Comparison of ENCODE assay signal across 19 cellular contexts in the genomic region with DNA sequence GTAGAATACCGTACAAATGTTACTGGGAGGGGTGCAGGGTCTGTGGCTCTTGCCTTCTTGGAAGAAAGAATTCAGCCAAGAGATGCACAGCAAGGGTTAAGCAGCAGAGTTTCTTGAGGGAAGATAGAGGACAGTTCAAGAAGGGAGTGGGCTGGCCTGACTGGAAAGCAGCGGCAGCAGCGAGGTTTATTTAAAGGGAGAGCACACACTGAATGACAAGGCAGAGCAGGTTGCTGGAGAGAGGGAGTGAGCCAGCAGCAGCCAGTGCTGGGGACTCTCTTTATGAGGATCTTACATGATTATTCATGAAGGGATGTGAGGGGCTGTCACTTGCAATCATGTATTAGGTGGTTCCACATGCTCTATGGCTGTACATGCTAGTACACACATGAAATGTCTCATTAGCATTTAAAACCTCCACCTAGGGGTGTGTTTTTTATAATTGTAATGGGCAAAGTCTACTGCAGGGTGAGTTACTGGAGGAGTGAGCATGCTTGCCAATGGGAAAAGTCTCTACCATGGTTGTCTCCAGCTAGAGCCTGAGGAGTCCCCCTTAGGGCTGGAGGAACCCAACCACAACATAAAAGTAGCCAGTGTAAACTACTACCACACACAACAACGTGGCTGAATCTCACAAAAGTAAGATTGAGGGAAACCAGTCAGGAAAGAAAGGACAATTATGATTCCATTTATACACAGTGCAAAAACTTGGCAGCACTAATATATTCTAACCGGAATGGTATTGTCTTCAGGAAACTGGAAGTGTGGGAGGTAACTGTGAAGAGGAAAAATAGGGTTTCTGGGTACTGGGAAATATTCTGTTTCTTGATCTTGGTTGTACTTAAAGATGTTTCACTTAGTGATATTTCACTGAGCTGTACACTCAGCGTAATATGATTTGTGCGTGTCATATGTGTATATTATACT.
DNase-seq lines count a peak whose midpoint lies in the region; ATAC-seq and TF ChIP-seq lines count a peak whose summit lies in the region.
"Had no signal": no experiment of that assay in that cellular context is flagged by ENCODE, and none has a peak within 500 bp of the region (broad histone marks: within the 10 kb centered on the region; RNA-seq: fewer than 3 reads in every experiment).

No MANE protein-coding gene starts in this region.

- no TSS peak for BruUV-seq in MCF 10A (replicated peaks; lab: Mats Ljungman, UMichigan)

- H3K36me3 ChIP-seq in breast epithelium (no peaks in the 10 kb centered on the region), mucosa of descending colon (ENCODE audit: low read depth) (no peaks in the 10 kb centered on the region)
- H3K36me3 ChIP-seq: BLaER1 treated with 17β-estradiol and CSF1 and Interleukin-3, amounts not matched to agents 10 nM and 100 nM had no signal

- H3K9me3 ChIP-seq in breast epithelium (no peaks in the 10 kb centered on the region), mucosa of descending colon (no peaks in the 10 kb centered on the region)

- no peaks in the 10 kb centered on the region for H3K4me1 ChIP-seq in breast epithelium
- H3K4me1 ChIP-seq in foreskin keratinocyte = no peaks in the 10 kb centered on the region
- H3K4me1 ChIP-seq in mucosa of descending colon (ENCODE audit: low read depth) = peaks cover 4% of the 10 kb centered on the region
- H3K4me1 ChIP-seq: BLaER1 treated with 17β-estradiol and CSF1 and Interleukin-3, amounts not matched to agents 10 nM and 100 nM had no signal

- no peak overlapping the region for H3K27ac Mint-ChIP-seq in MCF 10A (ENCODE audit: low read depth, unreplicated experiment)
- H3K27ac Mint-ChIP-seq: CD8-positive, alpha-beta memory T cell; IgD-negative memory B cell had no signal

- TF ChIP-seq CTCF in MCF 10A (IDR thresholded peaks at IDR 0.05; ENCODE audit: unreplicated experiment) (no peak), breast epithelium (IDR thresholded peaks at IDR 0.05) (no peak), foreskin keratinocyte (conservative IDR thresholded peaks at IDR 0.05) (no peak), mucosa of descending colon (IDR thresholded peaks at IDR 0.05) (no peak)

- POLR2A ChIA-PET in MCF 10A (lab: Yijun Ruan, JAX) = interaction anchor here (0.9 to 1.1 kb wide), 2 partner anchors 8 to 65 kb away, joined by 4 to 5 read pairs; no protein-coding TSS in a partner anchor

- H3K27me3 ChIP-seq in breast epithelium (no peaks in the 10 kb centered on the region), foreskin keratinocyte (peaks cover 11% of the 10 kb centered on the region)
- H3K27me3 ChIP-seq: BLaER1 treated with 17β-estradiol and CSF1 and Interleukin-3, amounts not matched to agents 10 nM and 100 nM had no signal

- no peak overlapping the region for H3K4me3 Mint-ChIP-seq in MCF 10A (ENCODE audit: unreplicated experiment)
- H3K4me3 Mint-ChIP-seq: CD8-positive, alpha-beta memory T cell; IgD-negative memory B cell had no signal

- H3K4me1 Mint-ChIP-seq in MCF 10A (ENCODE audit: insufficient read depth, unreplicated experiment) = no peaks in the 10 kb centered on the region
- H3K4me1 Mint-ChIP-seq: CD8-positive, alpha-beta memory T cell; IgD-negative memory B cell had no signal

- H3K27ac ChIP-seq in breast epithelium (no peak overlapping the region), foreskin keratinocyte (no peak overlapping the region)
- H3K27ac ChIP-seq: BLaER1 treated with 17β-estradiol and CSF1 and Interleukin-3, amounts not matched to agents 10 nM and 100 nM; HL-60 had no signal

- TF ChIP-seq POLR2A in breast epithelium (IDR thresholded peaks at IDR 0.05) = no peak

- H3K27me3 Mint-ChIP-seq in MCF 10A (ENCODE audit: insufficient read depth, unreplicated experiment) = no peaks in the 10 kb centered on the region

- peak; percentile 18 for DNase-seq in MCF 10A (ENCODE audit: unreplicated experiment)
- DNase-seq in breast epithelium (ENCODE audit: low spot score in 2 of 2) = no peak
- no peak for DNase-seq in foreskin keratinocyte
- DNase-seq in mucosa of descending colon = peak in 2 of 3 donors; percentile 50 to 64
- peak; percentile 29 for DNase-seq in superior temporal gyrus (ENCODE audit: extremely low spot score)
- DNase-seq in activated effector memory CD4-positive, alpha-beta T cell treated with Interleukin-2 at 50 U/mL for 16 hours = no peak
- no peak for DNase-seq in NOMO-1 treated with DMSO at 0.1 percent for 48 hours (lab: John Stamatoyannopoulos, UW; ENCODE audit: unreplicated experiment)
- DNase-seq: CD8-positive, alpha-beta memory T cell; GDM1; Kasumi-1; NCI-H1105; NCI-H345; NCI-H526; SHP77 treated with DMSO at 0.1 percent for 48 hours had no signal

- CTCF ChIA-PET in MCF 10A (lab: Yijun Ruan, JAX) = interaction anchor here (1.1 to 4.2 kb wide), 2 partner anchors 110 to 115 kb away, joined by 3 to 26 read pairs; no protein-coding TSS in a partner anchor

- peak; percentile 18 for ATAC-seq in foreskin keratinocyte
- ATAC-seq in mucosa of descending colon = peak; percentile 93
- no peak for ATAC-seq in GM21367 (IDR thresholded peaks at IDR 0.05; ENCODE audit: unreplicated experiment)
- ATAC-seq: GM12878 had no signal

- H3K36me3 Mint-ChIP-seq in MCF 10A (ENCODE audit: insufficient read depth, unreplicated experiment) = peaks cover 6% of the 10 kb centered on the region
- H3K36me3 Mint-ChIP-seq: CD8-positive, alpha-beta memory T cell; IgD-negative memory B cell had no signal

- H3K4me3 ChIP-seq in breast epithelium (no peak overlapping the region), mucosa of descending colon (no peak overlapping the region)
- H3K4me3 ChIP-seq: BLaER1 treated with 17β-estradiol and CSF1 and Interleukin-3, amounts not matched to agents 10 nM and 100 nM; GM12878 had no signal

- intact Hi-C loops in MCF 10A (cut with micrococcal nuclease) = no loop called here
- intact Hi-C loops in breast epithelium (cut with DNase I; ENCODE audit: low total_unique reads) = no loop called here
- intact Hi-C loops in mucosa of descending colon (cut with DNase I, micrococcal nuclease) = no loop called here

- no peaks in the 10 kb centered on the region for H3K9me3 Mint-ChIP-seq in MCF 10A (ENCODE audit: unreplicated experiment)
- H3K9me3 Mint-ChIP-seq: CD8-positive, alpha-beta memory T cell had no signal

Comparison
In these comparisons a context has a peak if more than half of its experiments do, and no peak if none do; other contexts are left out.
1. DNase-seq: peak in MCF 10A (single experiment), mucosa of descending colon (2 of 3) and superior temporal gyrus (single experiment); none in breast epithelium (0 of 2), foreskin keratinocyte (0 of 2), activated effector memory CD4-positive, alpha-beta T cell treated with Interleukin-2 at 50 U/mL for 16 hours (single experiment) and NOMO-1 treated with DMSO at 0.1 percent for 48 hours (single experiment).